ENCODE assay signal across 33 cellular contexts in the genomic region with DNA sequence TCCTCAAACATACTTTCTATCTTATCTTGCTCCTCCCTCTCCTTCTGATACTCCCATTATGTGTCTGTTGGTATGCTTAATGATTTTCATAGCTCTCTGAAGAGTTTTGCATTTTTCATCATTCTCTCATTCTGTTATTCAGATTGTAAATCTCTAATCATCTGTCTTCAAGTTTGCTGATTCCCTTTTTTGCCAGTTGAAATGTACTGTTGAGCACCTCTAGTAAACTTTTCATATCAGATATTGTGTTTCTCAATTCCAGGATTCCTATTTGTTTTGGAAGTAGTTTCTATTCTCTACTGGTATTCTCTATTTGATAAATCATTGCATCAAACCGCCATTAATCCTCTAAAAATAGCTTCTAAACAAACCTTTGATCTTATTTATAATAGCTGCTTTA.
"Had no signal": no experiment of that assay in that cellular context is flagged by ENCODE, and none has a peak within 500 bp of the region (broad histone marks: within the 10 kb centered on the region; RNA-seq: fewer than 3 reads in every experiment).

No MANE protein-coding gene starts in this region.

- H3K4me1 ChIP-seq: adrenal gland, ascending aorta, body of pancreas, breast epithelium had no signal

- DNase-seq: activated effector memory CD4-positive, alpha-beta T cell treated with anti-CD3 and anti-CD28 coated beads, Interleukin-2, amount 50 U/mL, for 16 hours; activated effector memory CD4-positive, alpha-beta T cell treated with Interleukin-2 at 50 U/mL for 16 hours; activated gamma-delta T cell; activated gamma-delta T cell treated with Interleukin-2 at 50 U/mL for 16 hours; activated naive CD4-positive, alpha-beta T cell; activated naive CD4-positive, alpha-beta T cell treated with anti-CD3 and anti-CD28 coated beads for 36 hours; activated naive CD4-positive, alpha-beta T cell treated with anti-CD3 and anti-CD28 coated beads, Interleukin-2, amount 10 ng/mL, durations not matched to agents 7 days and 5 days; activated naive CD4-positive, alpha-beta T cell treated with anti-CD3 and anti-CD28 coated beads, Interleukin-2, amount 50 U/mL, for 16 hours; activated naive CD4-positive, alpha-beta T cell treated with Interleukin-2 at 50 U/mL for 16 hours; activated naive CD8-positive, alpha-beta T cell treated with anti-CD3 and anti-CD28 coated beads for 36 hours; activated naive CD8-positive, alpha-beta T cell treated with anti-CD3 and anti-CD28 coated beads, Interleukin-2, amount 10 ng/mL, durations not matched to agents 7 days and 5 days; activated naive CD8-positive, alpha-beta T cell treated with anti-CD3 and anti-CD28 coated beads, Interleukin-2, amount 50 U/mL, for 24 hours; activated T-cell treated with anti-CD3 and anti-CD28 coated beads, Interleukin-2, amount 50 U/mL, for 24 hours; activated T-cell treated with anti-CD3 and anti-CD28 coated beads, Interleukin-2, amount 50 U/mL, for 4 hours; activated T-cell treated with anti-CD3 and anti-CD28 coated beads, Interleukin-2, amount 50 U/mL, for 48 hours; activated T-cell treated with anti-CD3 and anti-CD28 coated beads, Interleukin-2, amount 50 U/mL, for 72 hours; adrenal gland; amniotic stem cell; amygdala; anterior cingulate cortex; aorta; body of pancreas; brain microvascular endothelial cell; caudate nucleus; central memory CD4-positive, alpha-beta T cell; cerebellar nuclear complex had no signal

- H3K4me3 ChIP-seq: adrenal gland, ascending aorta, body of pancreas, breast epithelium, cardiac muscle cell had no signal

- ATAC-seq: activated naive CD4-positive, alpha-beta T cell treated with anti-CD3 and anti-CD28 coated beads, Interleukin-2, amount 50 U/mL, for 72 hours; activated naive CD8-positive, alpha-beta T cell treated with anti-CD3 and anti-CD28 coated beads, Interleukin-2, amount 50 U/mL, for 24 hours; activated T-cell treated with anti-CD3 and anti-CD28 coated beads, Interleukin-2, amount 50 U/mL, for 4 hours; activated T-cell treated with anti-CD3 and anti-CD28 coated beads, Interleukin-2, amount 50 U/mL, for 72 hours; activated T-helper 17 cell treated with anti-CD3 and anti-CD28 coated beads, Interleukin-2, amount 50 U/mL, for 72 hours; body of pancreas had no signal

- H3K27ac ChIP-seq: adrenal gland, ascending aorta, body of pancreas, brain microvascular endothelial cell, breast epithelium, cardiac muscle cell had no signal

- FAIRE-seq: astrocyte, bronchial epithelial cell had no signal

- H3K36me3 ChIP-seq: adrenal gland, ascending aorta, brain microvascular endothelial cell, breast epithelium, cardiac muscle cell had no signal

- H3K27me3 ChIP-seq: adrenal gland, ascending aorta, body of pancreas, brain microvascular endothelial cell, breast epithelium, cardiac muscle cell had no signal
